ENCODE assay signal across 8 cellular contexts in genomic region chr21:38806153-38806941, GRCh38. TPM values are rescaled to one million over a fixed set of nuclear protein-coding genes. Genes with fewer than 3 reads are reported as not detected.
DNase-seq lines count a peak whose midpoint lies in the region; ATAC-seq and TF ChIP-seq lines count a peak whose summit lies in the region.

No MANE protein-coding gene starts in this region.

- H3K4me1 Mint-ChIP-seq in HFFc6 (ENCODE audit: low read depth) = peaks cover 64% of the 10 kb centered on the region
- peaks cover 25% of the 10 kb centered on the region for H3K4me1 Mint-ChIP-seq in activated naive CD8-positive, alpha-beta T cell treated with anti-CD3 and anti-CD28 coated beads, Interleukin-2, amount 10 ng/mL, durations not matched to agents 7 days and 5 days

- DNase-seq in GM10266 (ENCODE audit: extremely low spot score) (peak; percentile 61), HFFc6 (no peak), OCI-M1 (lab: John Stamatoyannopoulos, UW) (peak; percentile 58), hepatic stellate cell (ENCODE audit: low spot score) (peak; percentile 31), ACHN (no peak), GM19240 (ENCODE audit: insufficient read length, low spot score) (no peak)
- DNase-seq in activated naive CD8-positive, alpha-beta T cell treated with anti-CD3 and anti-CD28 coated beads, Interleukin-2, amount 10 ng/mL, durations not matched to agents 7 days and 5 days = peak; percentile 69

- H3K4me1 ChIP-seq in skeletal muscle tissue (ENCODE audit: control insufficient read depth in 3 of 3, insufficient read depth in 3 of 3, low read length in 3 of 3) = peaks cover 13 to 32% (median 17%) of the 10 kb centered on the region in 3 donors

- H3K9me3 Mint-ChIP-seq in HFFc6 = no peaks in the 10 kb centered on the region
- no peaks in the 10 kb centered on the region for H3K9me3 Mint-ChIP-seq in activated naive CD8-positive, alpha-beta T cell treated with anti-CD3 and anti-CD28 coated beads, Interleukin-2, amount 10 ng/mL, durations not matched to agents 7 days and 5 days

- peak overlapping the region; percentile 92 for H3K4me3 Mint-ChIP-seq in HFFc6
- peak overlapping the region; percentile 87 for H3K4me3 Mint-ChIP-seq in activated naive CD8-positive, alpha-beta T cell treated with anti-CD3 and anti-CD28 coated beads, Interleukin-2, amount 10 ng/mL, durations not matched to agents 7 days and 5 days

- H3K36me3 Mint-ChIP-seq in HFFc6 (ENCODE audit: low read depth) = peaks cover 33% of the 10 kb centered on the region
- peaks cover 16% of the 10 kb centered on the region for H3K36me3 Mint-ChIP-seq in activated naive CD8-positive, alpha-beta T cell treated with anti-CD3 and anti-CD28 coated beads, Interleukin-2, amount 10 ng/mL, durations not matched to agents 7 days and 5 days

- peak overlapping the region; percentile 70 to 90 (median 88) for H3K4me3 ChIP-seq in skeletal muscle tissue (ENCODE audit: low read length in 3 of 3)

- no peak for TF ChIP-seq CTCF in GM10266 (IDR thresholded peaks at IDR 0.05; ENCODE audit: control insufficient read depth, insufficient read depth, low read depth, missing control alignments)
- TF ChIP-seq CTCF in HFFc6 (IDR thresholded peaks at IDR 0.05) = peak; percentile 52; the same call in 1 of the 2 replicates

- POLR2A ChIA-PET in activated naive CD8-positive, alpha-beta T cell treated with anti-CD3 and anti-CD28 coated beads, Interleukin-2, amount 10 ng/mL, durations not matched to agents 7 days and 5 days (lab: Charles Lee) = interaction anchor here (0.6 to 1.0 kb wide), 4 partner anchors 38 to 1717 kb away, joined by 3 to 5 read pairs (median 3); partner anchors contain the start of gene PSMG1

- H3K27ac Mint-ChIP-seq in HFFc6 = peak overlapping the region; percentile 84
- H3K27ac Mint-ChIP-seq in activated naive CD8-positive, alpha-beta T cell treated with anti-CD3 and anti-CD28 coated beads, Interleukin-2, amount 10 ng/mL, durations not matched to agents 7 days and 5 days = peak overlapping the region; percentile 54

- H3K27me3 ChIP-seq in skeletal muscle tissue (ENCODE audit: control insufficient read depth in 3 of 3, insufficient read depth in 3 of 3, low read length in 3 of 3) = no peaks in the 10 kb centered on the region

- no peaks in the 10 kb centered on the region for H3K9me3 ChIP-seq in skeletal muscle tissue (ENCODE audit: control insufficient read depth in 3 of 3, low read length in 3 of 3)

- H3K9ac ChIP-seq in skeletal muscle tissue (ENCODE audit: low read depth in 1 of 3, low read length in 3 of 3) = peak overlapping the region; percentile 89 to 95 (median 92)

- peak; percentile 57 for ATAC-seq in activated naive CD8-positive, alpha-beta T cell treated with anti-CD3 and anti-CD28 coated beads, Interleukin-2, amount 10 ng/mL, durations not matched to agents 7 days and 5 days (ENCODE audit: low read depth)

- in situ Hi-C loops in ACHN (cut with HindIII; ENCODE audit: low pct_ligation_motif_present, low pct_unique_long_range_greater_than_20kb, low sequenced_read_pairs) = no loop called here

- H3K27me3 Mint-ChIP-seq in HFFc6 (ENCODE audit: insufficient read depth) = peaks cover 2% of the 10 kb centered on the region; the same call in 1 of the 2 replicates
- no peaks in the 10 kb centered on the region for H3K27me3 Mint-ChIP-seq in activated naive CD8-positive, alpha-beta T cell treated with anti-CD3 and anti-CD28 coated beads, Interleukin-2, amount 10 ng/mL, durations not matched to agents 7 days and 5 days

- H3K27ac ChIP-seq in skeletal muscle tissue (ENCODE audit: low read depth, low read length) = peak overlapping the region; percentile 95

- H3K36me3 ChIP-seq in skeletal muscle tissue (ENCODE audit: control insufficient read depth in 3 of 3, insufficient read depth in 3 of 3, low read length in 3 of 3) = peaks cover 15 to 18% (median 16%) of the 10 kb centered on the region in 3 donors

RNA-seq across cellular contexts. Expression of gene ETS2, which starts 0.6 kb away (rescaled TPM):
- 10 to 100 TPM; 23.2 to 33.3 (median 29.0) TPM for total RNA-seq in HFFc6 (2021; fragmentation: NEBNext Ultra II Directional; extraction: Animal tissue kit (Norgen Biotek cat#: 25700))
- total RNA-seq in activated naive CD8-positive, alpha-beta T cell treated with anti-CD3 and anti-CD28 coated beads, Interleukin-2, amount 10 ng/mL, durations not matched to agents 7 days and 5 days = 10 to 100 TPM; 14.8 to 15.5 TPM
- 20.9 TPM for total RNA-seq in skeletal muscle tissue

Comparison
In these comparisons a context has a peak if more than half of its experiments do, and no peak if none do; other contexts are left out.
1. DNase-seq: peak in GM10266 (single experiment), OCI-M1 (single experiment), activated naive CD8-positive, alpha-beta T cell treated with anti-CD3 and anti-CD28 coated beads, Interleukin-2, amount 10 ng/mL, durations not matched to agents 7 days and 5 days (single experiment) and hepatic stellate cell (single experiment); none in HFFc6 (single experiment), ACHN (single experiment) and GM19240 (single experiment).